In the genomic region with DNA sequence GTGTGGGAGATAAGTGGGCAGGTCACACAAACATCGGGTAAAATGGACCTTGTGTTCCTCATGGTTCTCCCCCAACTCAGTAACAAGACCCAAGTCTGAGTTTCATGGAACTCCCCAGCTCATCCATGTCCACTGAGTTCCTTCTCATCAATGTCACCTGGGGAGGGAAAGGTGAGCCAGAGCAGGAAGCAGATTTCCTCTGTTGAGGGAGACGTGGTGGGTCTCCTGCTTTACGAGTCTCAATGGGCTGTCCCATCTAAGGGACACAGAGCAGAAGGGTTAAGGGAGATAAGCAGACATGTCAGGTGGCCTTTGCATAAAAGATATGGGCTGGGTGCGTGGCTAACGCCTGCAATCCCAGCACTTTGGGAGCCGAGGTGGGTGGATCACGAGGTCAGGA, we compare ENCODE assay signal across 9 cellular contexts. TPM values are rescaled to one million over a fixed set of nuclear protein-coding genes. Genes with fewer than 3 reads are reported as not detected.
"Had no signal": no experiment of that assay in that cellular context is flagged by ENCODE, and none has a peak within 500 bp of the region (broad histone marks: within the 10 kb centered on the region; RNA-seq: fewer than 3 reads in every experiment).

No MANE protein-coding gene starts in this region.

- FAIRE-seq: HepG2, HTR-8/SVneo had no signal

- H3K27ac ChIP-seq: HL-60, KMS-11 had no signal

- H3K4me3 Mint-ChIP-seq: IgD-negative memory B cell had no signal

- H3K27ac Mint-ChIP-seq: IgD-negative memory B cell had no signal

- DNase-seq: IMR-90, KBM-7, KG1 had no signal

- H3K9ac ChIP-seq: KMS-11 had no signal

- ATAC-seq: HepG2 had no signal

- H3K4me2 ChIP-seq: KMS-11 had no signal

RNA-seq across cellular contexts. Expression of a gene that starts 56.5 kb away (rescaled TPM):
- total RNA-seq: HepG2, HT-29, IMR-90 had no signal
- polyA plus RNA-seq: IgD-negative memory B cell, IMR-90 had no signal
